In genomic region chr17:28746611-28747045, GRCh38 we compare ENCODE assay signal across 8 cellular contexts. TPM values are rescaled to one million over a fixed set of nuclear protein-coding genes. Genes with fewer than 3 reads are reported as not detected.
A peak's percentile ranks its signal among the peaks of the same experiment; 100 is the strongest.
DNase-seq lines count a peak whose midpoint lies in the region; ATAC-seq, FAIRE-seq and TF ChIP-seq lines count a peak whose summit lies in the region.

No MANE protein-coding gene starts in this region.

- peak overlapping the region; percentile 94 for H3K4me3 Mint-ChIP-seq in astrocyte (ENCODE audit: unreplicated experiment)

- H3K27ac Mint-ChIP-seq in astrocyte (ENCODE audit: unreplicated experiment) = peak overlapping the region; percentile 92

- H3K4me1 Mint-ChIP-seq in astrocyte (ENCODE audit: low read depth, unreplicated experiment) = peaks cover 14% of the 10 kb centered on the region

- peaks cover 66% of the 10 kb centered on the region for H3K79me2 ChIP-seq in astrocyte (ENCODE audit: insufficient read depth, low read length)

- no peak for FAIRE-seq in astrocyte (lab: Jason Lieb, UNC)

- H3K4me1 ChIP-seq in astrocyte (ENCODE audit: insufficient read depth, low read length) (peaks cover 35% of the 10 kb centered on the region), lung (ENCODE audit: control insufficient read depth in 2 of 2, insufficient read depth in 2 of 2, low read length in 2 of 2) (peaks cover 0 to 16% of the 10 kb centered on the region in 2 donors)

- peak overlapping the region; percentile 85 for H3K4me3 ChIP-seq in astrocyte (ENCODE audit: insufficient read depth, low read depth, low read length)
- no peak overlapping the region for H3K4me3 ChIP-seq in lung

- 33 to 67% methylated on average over 5 of the region's 5 CpGs for WGBS in lung, 2 donors

- no peaks in the 10 kb centered on the region for H3K27me3 Mint-ChIP-seq in astrocyte (ENCODE audit: low read depth, unreplicated experiment)

- H3K36me3 ChIP-seq in astrocyte (ENCODE audit: insufficient read depth, low read length) (peaks cover 18% of the 10 kb centered on the region), lung (ENCODE audit: control insufficient read depth in 2 of 2, insufficient read depth in 2 of 2, low read length in 2 of 2) (peaks cover 0 to 14% of the 10 kb centered on the region in 2 donors)

- ATAC-seq in lung (ENCODE audit: insufficient read depth, low FRiP score) = peak; percentile 2

- H3K27ac ChIP-seq in C4-2B (peak overlapping the region; percentile 96), astrocyte (ENCODE audit: low read depth, low read length) (no peak overlapping the region), lung (ENCODE audit: low read depth in 1 of 2, low read length in 1 of 2) (peak overlapping the region in 1 of 2 donors; percentile 86)

- H3K36me3 Mint-ChIP-seq in astrocyte (ENCODE audit: low read depth, unreplicated experiment) = peaks cover 7% of the 10 kb centered on the region

- H3K27me3 ChIP-seq in astrocyte (ENCODE audit: insufficient read depth, low read length) (no peaks in the 10 kb centered on the region), lung (ENCODE audit: control insufficient read depth, insufficient read depth) (no peaks in the 10 kb centered on the region)

- H3K9me3 ChIP-seq in astrocyte (ENCODE audit: insufficient read depth, low read depth, low read length) (no peaks in the 10 kb centered on the region), lung (ENCODE audit: control insufficient read depth in 2 of 2, insufficient read depth in 1 of 2, low read length in 1 of 2) (no peaks in the 10 kb centered on the region)

- TF ChIP-seq CTCF in C4-2B (conservative IDR thresholded peaks at IDR 0.05) (no peak), astrocyte (IDR thresholded peaks at IDR 0.05; ENCODE audit: insufficient read depth, low read depth, low read length) (no peak), lung (IDR thresholded peaks at IDR 0.05; ENCODE audit: control extremely low read depth, extremely low read depth) (no peak)

- peak; percentile 62 for DNase-seq in LoVo (ENCODE audit: low spot score)
- no peak for DNase-seq in astrocyte (ENCODE audit: low read depth)
- peak; percentile 82 for DNase-seq in lung (ENCODE audit: low spot score)
- DNase-seq in ureter (ENCODE audit: low spot score) = peak; percentile 69
- no peak for DNase-seq in HCEC 1CT
- no peak for DNase-seq in AG08396 (ENCODE audit: low spot score)
- no peak for DNase-seq in AG08395 (ENCODE audit: low spot score)

- H3K4me2 ChIP-seq in astrocyte (ENCODE audit: low read length) = peak overlapping the region; percentile 95

- H2AFZ ChIP-seq in astrocyte (ENCODE audit: low read depth, low read length) = no peak overlapping the region

- H3K9ac ChIP-seq in astrocyte (ENCODE audit: low read length) = peak overlapping the region; percentile 92

- peaks cover 69% of the 10 kb centered on the region for H4K20me1 ChIP-seq in astrocyte (ENCODE audit: insufficient read depth, low read length)

- H3K9me3 Mint-ChIP-seq in astrocyte (ENCODE audit: unreplicated experiment) = no peaks in the 10 kb centered on the region

RNA-seq across cellular contexts. Expression of gene TRAF4, which starts 2.8 kb away (rescaled TPM):
- total RNA-seq in astrocyte (132 and 143 TPM in 2 replicates), lung (10 to 100 TPM; 35.7 to 92.4 TPM), ureter (186 TPM)
- polyA plus RNA-seq in lung = 10 to 100 TPM; 51.9 to 56.3 TPM

RNA-seq across cellular contexts. Expression of gene NEK8, which starts 18.0 kb away (rescaled TPM):
- total RNA-seq in astrocyte = 4.3 TPM in 2 replicates
- total RNA-seq in lung = 10 to 100 TPM in 1 of 2 donors, 1 to 10 TPM in 1; 5.7 to 14.7 TPM
- 1 to 10 TPM; 5.1 to 9.2 TPM for polyA plus RNA-seq in lung
- 14.9 TPM for total RNA-seq in ureter

RNA-seq across cellular contexts. Expression of gene TLCD1, which starts 20.6 kb away (rescaled TPM):
- total RNA-seq in astrocyte (24.6 and 25.1 TPM in 2 replicates), lung (10 to 100 TPM in 1 of 2 donors, 1 to 10 TPM in 1; 3.8 to 32.0 TPM), ureter (18.1 TPM)
- polyA plus RNA-seq in lung = 10 to 100 TPM; 25.4 to 42.0 TPM

RNA-seq across cellular contexts. Expression of gene RPL23A, which starts 26.8 kb away (rescaled TPM):
- total RNA-seq in astrocyte = 901 and 1,068 TPM in 2 replicates
- 1,000 to 10,000 TPM in 1 of 2 donors, 100 to 1,000 TPM in 1; 528 to 1,109 TPM for total RNA-seq in lung
- polyA plus RNA-seq in lung = 1,000 to 10,000 TPM in 1 of 2 donors, 100 to 1,000 TPM in 1; 955 to 1,200 TPM
- total RNA-seq in ureter = 1,937 TPM

RNA-seq across cellular contexts. Expression of gene RAB34, which starts 29.0 kb away (rescaled TPM):
- total RNA-seq in astrocyte = 145 and 150 TPM in 2 replicates
- total RNA-seq in lung = 10 to 100 TPM; 77.8 to 91.8 TPM
- polyA plus RNA-seq in lung = 100 to 1,000 TPM; 103 TPM
- total RNA-seq in ureter = 82.9 TPM

Comparison
In these comparisons a context has a peak if more than half of its experiments do, and no peak if none do; other contexts are left out.
1. DNase-seq: peak in LoVo (single experiment), lung (single experiment) and ureter (single experiment); none in astrocyte (single experiment), HCEC 1CT (single experiment), AG08396 (single experiment) and AG08395 (single experiment).